1 cellular context compared by ENCODE assay signal in genomic region chr17:36001862-36002603, GRCh38.
A peak's percentile ranks its signal among the peaks of the same experiment; 100 is the strongest.
TF ChIP-seq lines count a peak whose summit lies in the region.

No MANE protein-coding gene starts in this region.

TF ChIP-seq in K562, 482 proteins besides CTCF, POLR2A, EP300 and RAD21:
- TF ChIP-seq NFIX (CRISPR knock-in tag; IDR thresholded peaks at IDR 0.05; ENCODE audit: low read depth) (peak; percentile 10; the same call in 1 of the 2 replicates), KAT2B (IDR thresholded peaks at IDR 0.05; ENCODE audit: low read depth, low read length) (no peak), NRF1 (conservative IDR thresholded peaks at IDR 0.05 in 1 of 2, IDR thresholded peaks at IDR 0.05 in 1 of 2) (peak; percentile 89 to 91), MEF2D (tag; conservative IDR thresholded peaks at IDR 0.05; ENCODE audit: low read depth) (no peak), NFIC (IDR thresholded peaks at IDR 0.05) (peak; percentile 55)
